Comparison of ENCODE assay signal across 1 cellular context in the genomic region with DNA sequence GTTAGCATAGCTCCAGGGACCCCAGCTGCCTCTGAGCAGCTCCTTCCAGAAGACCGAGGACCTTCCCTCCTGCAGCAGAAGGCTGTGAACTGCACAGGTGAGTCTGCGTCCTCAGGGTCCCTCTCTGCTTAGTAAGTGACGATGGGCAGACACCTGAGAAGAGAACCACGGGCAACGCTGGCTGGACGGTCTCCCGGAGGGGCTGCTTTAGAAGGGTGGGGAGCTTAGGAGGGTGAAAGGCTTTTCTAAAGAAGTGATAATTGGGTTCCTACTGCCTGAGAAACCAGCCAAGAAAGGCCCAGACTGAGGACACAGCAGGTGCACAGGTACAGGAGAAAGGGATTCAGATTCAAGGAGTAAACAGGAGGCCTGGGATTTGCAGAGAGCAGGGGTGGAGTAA.
A peak's percentile ranks its signal among the peaks of the same experiment; 100 is the strongest.
TF ChIP-seq lines count a peak whose summit lies in the region.

No MANE protein-coding gene starts in this region.

TF ChIP-seq in WTC11, 78 proteins besides CTCF, POLR2A, EP300 and RAD21 (continued from another document):
- TF ChIP-seq, protein P1, sequence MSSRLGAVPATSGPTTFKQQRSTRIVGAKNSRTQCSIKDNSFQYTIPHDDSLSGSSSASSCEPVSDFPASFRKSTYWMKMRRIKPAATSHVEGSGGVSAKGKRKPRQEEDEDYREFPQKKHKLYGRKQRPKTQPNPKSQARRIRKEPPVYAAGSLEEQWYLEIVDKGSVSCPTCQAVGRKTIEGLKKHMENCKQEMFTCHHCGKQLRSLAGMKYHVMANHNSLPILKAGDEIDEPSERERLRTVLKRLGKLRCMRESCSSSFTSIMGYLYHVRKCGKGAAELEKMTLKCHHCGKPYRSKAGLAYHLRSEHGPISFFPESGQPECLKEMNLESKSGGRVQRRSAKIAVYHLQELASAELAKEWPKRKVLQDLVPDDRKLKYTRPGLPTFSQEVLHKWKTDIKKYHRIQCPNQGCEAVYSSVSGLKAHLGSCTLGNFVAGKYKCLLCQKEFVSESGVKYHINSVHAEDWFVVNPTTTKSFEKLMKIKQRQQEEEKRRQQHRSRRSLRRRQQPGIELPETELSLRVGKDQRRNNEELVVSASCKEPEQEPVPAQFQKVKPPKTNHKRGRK (CRISPR knock-in tag; IDR thresholded peaks at IDR 0.05; ENCODE audit: borderline replicate concordance): no peak
- TF ChIP-seq, protein P2, sequence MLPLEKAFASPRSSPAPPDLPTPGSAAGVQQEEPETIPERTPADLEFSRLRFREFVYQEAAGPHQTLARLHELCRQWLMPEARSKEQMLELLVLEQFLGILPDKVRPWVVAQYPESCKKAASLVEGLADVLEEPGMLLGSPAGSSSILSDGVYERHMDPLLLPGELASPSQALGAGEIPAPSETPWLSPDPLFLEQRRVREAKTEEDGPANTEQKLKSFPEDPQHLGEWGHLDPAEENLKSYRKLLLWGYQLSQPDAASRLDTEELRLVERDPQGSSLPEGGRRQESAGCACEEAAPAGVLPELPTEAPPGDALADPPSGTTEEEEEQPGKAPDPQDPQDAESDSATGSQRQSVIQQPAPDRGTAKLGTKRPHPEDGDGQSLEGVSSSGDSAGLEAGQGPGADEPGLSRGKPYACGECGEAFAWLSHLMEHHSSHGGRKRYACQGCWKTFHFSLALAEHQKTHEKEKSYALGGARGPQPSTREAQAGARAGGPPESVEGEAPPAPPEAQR (CRISPR knock-in tag; IDR thresholded peaks at IDR 0.05): no peak
- TF ChIP-seq, protein P3, sequence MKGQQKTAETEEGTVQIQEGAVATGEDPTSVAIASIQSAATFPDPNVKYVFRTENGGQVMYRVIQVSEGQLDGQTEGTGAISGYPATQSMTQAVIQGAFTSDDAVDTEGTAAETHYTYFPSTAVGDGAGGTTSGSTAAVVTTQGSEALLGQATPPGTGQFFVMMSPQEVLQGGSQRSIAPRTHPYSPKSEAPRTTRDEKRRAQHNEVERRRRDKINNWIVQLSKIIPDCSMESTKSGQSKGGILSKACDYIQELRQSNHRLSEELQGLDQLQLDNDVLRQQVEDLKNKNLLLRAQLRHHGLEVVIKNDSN (CRISPR knock-in tag; IDR thresholded peaks at IDR 0.05): no peak
- TF ChIP-seq, protein P4, sequence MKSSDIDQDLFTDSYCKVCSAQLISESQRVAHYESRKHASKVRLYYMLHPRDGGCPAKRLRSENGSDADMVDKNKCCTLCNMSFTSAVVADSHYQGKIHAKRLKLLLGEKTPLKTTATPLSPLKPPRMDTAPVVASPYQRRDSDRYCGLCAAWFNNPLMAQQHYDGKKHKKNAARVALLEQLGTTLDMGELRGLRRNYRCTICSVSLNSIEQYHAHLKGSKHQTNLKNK (CRISPR knock-in tag; IDR thresholded peaks at IDR 0.05): no peak
- TF ChIP-seq RORB (CRISPR knock-in tag; IDR thresholded peaks at IDR 0.05) (no peak), OVOL2 (CRISPR knock-in tag; IDR thresholded peaks at IDR 0.05; ENCODE audit: borderline replicate concordance) (no peak), FOXJ3 (CRISPR knock-in tag; IDR thresholded peaks at IDR 0.05; ENCODE audit: borderline replicate concordance) (no peak), ZNF423 (CRISPR knock-in tag; IDR thresholded peaks at IDR 0.05) (peak; percentile 94), SMAD3 (CRISPR knock-in tag; IDR thresholded peaks at IDR 0.05; ENCODE audit: borderline replicate concordance) (no peak), SP1 (CRISPR knock-in tag; conservative IDR thresholded peaks at IDR 0.05) (0 out of 2 replicates have a peak, but pooled peaks have one; percentile 16), MYBL2 (CRISPR knock-in tag; IDR thresholded peaks at IDR 0.05) (no peak), ZNF138 (CRISPR knock-in tag; conservative IDR thresholded peaks at IDR 0.05) (no peak)
- TF ChIP-seq, protein P5, sequence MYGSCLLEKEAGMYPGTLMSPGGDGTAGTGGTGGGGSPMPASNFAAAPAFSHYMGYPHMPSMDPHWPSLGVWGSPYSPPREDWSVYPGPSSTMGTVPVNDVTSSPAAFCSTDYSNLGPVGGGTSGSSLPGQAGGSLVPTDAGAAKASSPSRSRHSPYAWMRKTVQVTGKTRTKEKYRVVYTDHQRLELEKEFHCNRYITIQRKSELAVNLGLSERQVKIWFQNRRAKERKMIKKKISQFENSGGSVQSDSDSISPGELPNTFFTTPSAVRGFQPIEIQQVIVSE (CRISPR knock-in tag; IDR thresholded peaks at IDR 0.05; ENCODE audit: borderline replicate concordance): no peak
- TF ChIP-seq, protein P6, sequence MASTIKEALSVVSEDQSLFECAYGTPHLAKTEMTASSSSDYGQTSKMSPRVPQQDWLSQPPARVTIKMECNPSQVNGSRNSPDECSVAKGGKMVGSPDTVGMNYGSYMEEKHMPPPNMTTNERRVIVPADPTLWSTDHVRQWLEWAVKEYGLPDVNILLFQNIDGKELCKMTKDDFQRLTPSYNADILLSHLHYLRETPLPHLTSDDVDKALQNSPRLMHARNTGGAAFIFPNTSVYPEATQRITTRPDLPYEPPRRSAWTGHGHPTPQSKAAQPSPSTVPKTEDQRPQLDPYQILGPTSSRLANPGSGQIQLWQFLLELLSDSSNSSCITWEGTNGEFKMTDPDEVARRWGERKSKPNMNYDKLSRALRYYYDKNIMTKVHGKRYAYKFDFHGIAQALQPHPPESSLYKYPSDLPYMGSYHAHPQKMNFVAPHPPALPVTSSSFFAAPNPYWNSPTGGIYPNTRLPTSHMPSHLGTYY (CRISPR knock-in tag; IDR thresholded peaks at IDR 0.05): 0 out of 2 replicates have a peak, but pooled peaks have one; percentile 20
